Comparison of ENCODE assay signal across 17 cellular contexts in genomic region chr15:63524316-63525015, GRCh38. TPM values are rescaled to one million over a fixed set of nuclear protein-coding genes. Genes with fewer than 3 reads are reported as not detected.
DNase-seq lines count a peak whose midpoint lies in the region; ATAC-seq and TF ChIP-seq lines count a peak whose summit lies in the region.
"Had no signal": no experiment of that assay in that cellular context is flagged by ENCODE, and none has a peak within 500 bp of the region (broad histone marks: within the 10 kb centered on the region; RNA-seq: fewer than 3 reads in every experiment).

No MANE protein-coding gene starts in this region.

- peaks cover 13% of the 10 kb centered on the region for H3K36me3 Mint-ChIP-seq in CD8-positive, alpha-beta T cell
- peaks cover 5% of the 10 kb centered on the region for H3K36me3 Mint-ChIP-seq in effector memory CD8-positive, alpha-beta T cell (ENCODE audit: insufficient read depth)
- H3K36me3 Mint-ChIP-seq in stimulated activated effector memory CD8-positive, alpha-beta T cell treated with anti-CD3 and anti-CD28 coated beads, Interleukin-12 subunit alpha, Interleukin-12 subunit beta, amount 100 ng/mL, for 72 hours, result no peaks in the 10 kb centered on the region

- no peaks in the 10 kb centered on the region for H3K9me3 ChIP-seq in CD8-positive, alpha-beta T cell (ENCODE audit: low read length)
- no peaks in the 10 kb centered on the region for H3K9me3 ChIP-seq in esophagus muscularis mucosa
- H3K9me3 ChIP-seq: sigmoid colon had no signal

- TF ChIP-seq POLR2A in esophagus muscularis mucosa (IDR thresholded peaks at IDR 0.05; ENCODE audit: low read depth), result no peak

- TF ChIP-seq CTCF in CD8-positive, alpha-beta T cell (IDR thresholded peaks at IDR 0.05), result no peak
- no peak for TF ChIP-seq CTCF in esophagus muscularis mucosa (IDR thresholded peaks at IDR 0.05)

- WGBS in esophagus muscularis mucosa, result 91% methylated on average over 5 of the region's 5 CpGs

- no peaks in the 10 kb centered on the region for H3K9me3 Mint-ChIP-seq in CD8-positive, alpha-beta T cell
- H3K9me3 Mint-ChIP-seq in effector memory CD8-positive, alpha-beta T cell, result no peaks in the 10 kb centered on the region
- H3K9me3 Mint-ChIP-seq in stimulated activated effector memory CD8-positive, alpha-beta T cell treated with anti-CD3 and anti-CD28 coated beads, Interleukin-12 subunit alpha, Interleukin-12 subunit beta, amount 100 ng/mL, for 72 hours, result no peaks in the 10 kb centered on the region
- H3K9me3 Mint-ChIP-seq: naive B cell; stimulated activated naive CD8-positive, alpha-beta T cell treated with anti-CD3 and anti-CD28 coated beads, Interleukin-15, amount 100 ng/mL, for 72 hours had no signal

- POLR2A ChIA-PET in CD8-positive, alpha-beta T cell (lab: Charles Lee), result interaction anchor here (2.1 kb wide), 1 partner anchor 17 kb away, joined by 7 read pairs; no protein-coding TSS in a partner anchor

- H3K4me3 Mint-ChIP-seq in CD8-positive, alpha-beta T cell, result peak overlapping the region; percentile 17
- H3K4me3 Mint-ChIP-seq in effector memory CD8-positive, alpha-beta T cell, result peak overlapping the region; percentile 42 to 52
- H3K4me3 Mint-ChIP-seq in stimulated activated effector memory CD8-positive, alpha-beta T cell treated with anti-CD3 and anti-CD28 coated beads, Interleukin-12 subunit alpha, Interleukin-12 subunit beta, amount 100 ng/mL, for 72 hours, result no peak overlapping the region
- H3K4me3 Mint-ChIP-seq: stimulated activated naive CD8-positive, alpha-beta T cell treated with anti-CD3 and anti-CD28 coated beads, Interleukin-15, amount 100 ng/mL, for 72 hours had no signal

- H3K36me3 ChIP-seq in CD8-positive, alpha-beta T cell (ENCODE audit: insufficient read depth, low read length), result no peaks in the 10 kb centered on the region
- H3K36me3 ChIP-seq in esophagus muscularis mucosa, result no peaks in the 10 kb centered on the region
- H3K36me3 ChIP-seq: sigmoid colon had no signal

- H3K4me1 Mint-ChIP-seq in CD8-positive, alpha-beta T cell (ENCODE audit: low read depth), result peaks cover 92% of the 10 kb centered on the region
- peaks cover 69 to 91% of the 10 kb centered on the region in 2 donors for H3K4me1 Mint-ChIP-seq in effector memory CD8-positive, alpha-beta T cell (ENCODE audit: low read depth in 2 of 2)
- peaks cover 73% of the 10 kb centered on the region for H3K4me1 Mint-ChIP-seq in stimulated activated effector memory CD8-positive, alpha-beta T cell treated with anti-CD3 and anti-CD28 coated beads, Interleukin-12 subunit alpha, Interleukin-12 subunit beta, amount 100 ng/mL, for 72 hours

- H3K27ac ChIP-seq in CD8-positive, alpha-beta T cell (ENCODE audit: low read depth, low read length), result no peak overlapping the region
- H3K27ac ChIP-seq in esophagus muscularis mucosa (replicated peaks in 1 of 4), result no peak overlapping the region
- H3K27ac ChIP-seq: epithelial cell of prostate had no signal

- no peak overlapping the region for H3K27ac Mint-ChIP-seq in CD8-positive, alpha-beta T cell
- peak overlapping the region; percentile 41 to 74 for H3K27ac Mint-ChIP-seq in effector memory CD8-positive, alpha-beta T cell
- H3K27ac Mint-ChIP-seq in stimulated activated effector memory CD8-positive, alpha-beta T cell treated with anti-CD3 and anti-CD28 coated beads, Interleukin-12 subunit alpha, Interleukin-12 subunit beta, amount 100 ng/mL, for 72 hours, result peak overlapping the region; percentile 47

- peaks cover 76% of the 10 kb centered on the region for H3K4me1 ChIP-seq in CD8-positive, alpha-beta T cell (ENCODE audit: insufficient read depth, low read length)
- peaks cover 35 to 90% (median 73%) of the 10 kb centered on the region in 4 donors for H3K4me1 ChIP-seq in esophagus muscularis mucosa

- no peaks in the 10 kb centered on the region for H3K27me3 Mint-ChIP-seq in CD8-positive, alpha-beta T cell (ENCODE audit: low read depth)
- no peaks in the 10 kb centered on the region for H3K27me3 Mint-ChIP-seq in effector memory CD8-positive, alpha-beta T cell
- H3K27me3 Mint-ChIP-seq: naive B cell; stimulated activated naive CD8-positive, alpha-beta T cell treated with anti-CD3 and anti-CD28 coated beads, Interleukin-15, amount 100 ng/mL, for 72 hours had no signal

- no peak for ATAC-seq in CD8-positive, alpha-beta T cell
- ATAC-seq in effector memory CD8-positive, alpha-beta T cell (replicated peaks), result no peak
- no peak for ATAC-seq in stimulated activated effector memory CD8-positive, alpha-beta T cell treated with anti-CD3 and anti-CD28 coated beads, Interleukin-12 subunit alpha, Interleukin-12 subunit beta, amount 100 ng/mL, for 72 hours
- ATAC-seq: stimulated activated naive CD8-positive, alpha-beta T cell treated with anti-CD3 and anti-CD28 coated beads, Interleukin-15, amount 100 ng/mL, for 72 hours had no signal

- CTCF ChIA-PET in CD8-positive, alpha-beta T cell (lab: Charles Lee), result interaction anchor here (1.6 to 3.3 kb wide), 2 partner anchors 19 to 37 kb away, joined by 5 to 15 read pairs; partner anchors contain the start of gene USP3

- no peaks in the 10 kb centered on the region for H3K27me3 ChIP-seq in CD8-positive, alpha-beta T cell (ENCODE audit: insufficient read depth, low read length)
- H3K27me3 ChIP-seq in esophagus muscularis mucosa, result no peaks in the 10 kb centered on the region
- H3K27me3 ChIP-seq: sigmoid colon had no signal

- DNase-seq in CD8-positive, alpha-beta T cell, result no peak
- peak; percentile 70 for DNase-seq in OCI-M1 (lab: John Stamatoyannopoulos, UW)
- no peak for DNase-seq in effector memory CD8-positive, alpha-beta T cell
- no peak for DNase-seq in stimulated activated effector memory CD8-positive, alpha-beta T cell treated with anti-CD3 and anti-CD28 coated beads, Interleukin-12 subunit alpha, Interleukin-12 subunit beta, amount 100 ng/mL, for 72 hours (ENCODE audit: low spot score in 2 of 2)
- DNase-seq in DMS79 treated with DMSO at 0.1 percent for 48 hours (lab: John Stamatoyannopoulos, UW), result no peak
- DNase-seq in esophagus muscularis mucosa (ENCODE audit: extremely low spot score), result no peak
- DNase-seq in activated CD8-positive, alpha-beta memory T cell treated with anti-CD3 and anti-CD28 coated beads, Interleukin-2, amount 50 U/mL, for 4 hours, result no peak
- no peak for DNase-seq in activated CD4-positive, alpha-beta T cell treated with anti-CD3 and anti-CD28 coated beads for 48 hours
- DNase-seq: dermis blood vessel endothelial cell; mesendoderm; naive B cell; NCI-H1417; NCI-H526; sigmoid colon; stimulated activated CD4-positive, alpha-beta T cell treated with anti-CD3 and anti-CD28 coated beads, Interleukin-1b, Interleukin-23, amount 100 ng/mL, for 48 hours; stimulated activated naive CD8-positive, alpha-beta T cell treated with anti-CD3 and anti-CD28 coated beads, Interleukin-15, amount 100 ng/mL, for 72 hours had no signal

- TF ChIP-seq EP300 in esophagus muscularis mucosa (IDR thresholded peaks at IDR 0.05), result no peak

- H3K4me3 ChIP-seq in CD8-positive, alpha-beta T cell (ENCODE audit: low read depth, low read length), result no peak overlapping the region
- H3K4me3 ChIP-seq in esophagus muscularis mucosa, result no peak overlapping the region
- H3K4me3 ChIP-seq: sigmoid colon had no signal

- intact Hi-C loops in CD8-positive, alpha-beta T cell (cut with DNase I, micrococcal nuclease), result loop anchor here in 1 of 2 experiments (5.0 kb wide), 1 partner anchor 37 kb away; no protein-coding TSS in a partner anchor
- intact Hi-C loops in esophagus muscularis mucosa (cut with DNase I), result no loop called here

RNA-seq across cellular contexts. Expression of gene USP3, which starts 20.1 kb away (rescaled TPM):
- 100 to 1,000 TPM; 264 to 275 TPM for total RNA-seq in CD8-positive, alpha-beta T cell
- 10 to 100 TPM; 40.1 to 46.5 (median 41.3) TPM for total RNA-seq in esophagus muscularis mucosa

Comparison
In these comparisons a context has a peak if more than half of its experiments do, and no peak if none do; other contexts are left out.
1. RNA of gene USP3, which starts 20.1 kb away (total RNA-seq): 264 to 275 TPM in CD8-positive, alpha-beta T cell; 40.1 to 46.5 TPM in esophagus muscularis mucosa; every median in the first group is over 4 times any median in the second.